In the genomic region with DNA sequence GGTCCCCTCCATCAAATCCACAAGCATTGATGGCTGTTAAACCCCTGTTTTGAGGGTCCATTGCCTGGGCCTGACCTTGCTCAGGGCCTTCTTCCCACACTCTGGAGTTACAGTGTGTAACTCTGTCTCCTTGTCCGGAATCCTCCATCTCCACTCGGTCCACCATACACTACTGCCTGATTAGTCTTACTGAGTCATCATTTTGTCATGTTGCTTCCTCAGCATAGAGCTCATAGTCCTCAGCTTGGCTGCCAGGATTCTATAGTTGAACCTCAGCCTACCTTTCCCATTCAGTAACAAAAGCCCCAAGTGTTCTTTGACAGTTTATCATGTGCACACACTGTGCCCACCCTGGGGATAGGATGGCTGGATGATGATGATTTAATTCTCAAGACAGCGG, we compare ENCODE assay signal across 22 cellular contexts.
DNase-seq lines count a peak whose midpoint lies in the region; ATAC-seq, FAIRE-seq and TF ChIP-seq lines count a peak whose summit lies in the region.
"Had no signal": no experiment of that assay in that cellular context is flagged by ENCODE, and none has a peak within 500 bp of the region (broad histone marks: within the 10 kb centered on the region; RNA-seq: fewer than 3 reads in every experiment).

No MANE protein-coding gene starts in this region.

- TF ChIP-seq CTCF in MCF 10A (IDR thresholded peaks at IDR 0.05; ENCODE audit: unreplicated experiment) (no peak), breast epithelium (IDR thresholded peaks at IDR 0.05) (no peak), foreskin keratinocyte (conservative IDR thresholded peaks at IDR 0.05) (no peak)

- peaks cover 6% of the 10 kb centered on the region for H3K36me3 Mint-ChIP-seq in MCF 10A (ENCODE audit: insufficient read depth, unreplicated experiment)

- no peak overlapping the region for H3K4me3 Mint-ChIP-seq in MCF 10A (ENCODE audit: unreplicated experiment)
- H3K4me3 Mint-ChIP-seq: activated T-cell treated with anti-CD3 and anti-CD28 coated beads, Interleukin-2, amount 50 U/mL, for 4 hours; CD8-positive, alpha-beta T cell; dendritic cell treated with granulocyte-macrophage colony-stimulating factor and Interleukin-4, amounts not matched to agents 40 ng/mL and 50 ng/mL, for 4 days; stimulated activated memory B cell treated with anti-CD40 and anti-IgM and Interleukin-4, amounts not matched to agents 10 μg/mL and 1 μg/mL and 100 μg/mL, for 72 hours had no signal

- peak; percentile 9 for FAIRE-seq in urothelium cell line (lab: Jason Lieb, UNC)
- FAIRE-seq: GM12892 had no signal

- no peak overlapping the region for H3K27ac ChIP-seq in breast epithelium
- peak overlapping the region; percentile 57 for H3K27ac ChIP-seq in angular gyrus (ENCODE audit: low read depth, low read length)
- no peak overlapping the region for H3K27ac ChIP-seq in foreskin keratinocyte
- H3K27ac ChIP-seq: adrenal gland, esophagus squamous epithelium, parathyroid adenoma, SK-N-MC, upper lobe of right lung had no signal

- no peaks in the 10 kb centered on the region for H3K27me3 Mint-ChIP-seq in MCF 10A (ENCODE audit: insufficient read depth, unreplicated experiment)
- H3K27me3 Mint-ChIP-seq: dendritic cell treated with granulocyte-macrophage colony-stimulating factor and Interleukin-4, amounts not matched to agents 40 ng/mL and 50 ng/mL, for 4 days; stimulated activated memory B cell treated with anti-CD40 and anti-IgM and Interleukin-4, amounts not matched to agents 10 μg/mL and 1 μg/mL and 100 μg/mL, for 72 hours had no signal

- H3K4me1 ChIP-seq in breast epithelium (no peaks in the 10 kb centered on the region), foreskin keratinocyte (no peaks in the 10 kb centered on the region)
- H3K4me1 ChIP-seq: esophagus squamous epithelium, parathyroid adenoma, upper lobe of right lung had no signal

- H3K27ac Mint-ChIP-seq in MCF 10A (ENCODE audit: low read depth, unreplicated experiment), result no peak overlapping the region
- H3K27ac Mint-ChIP-seq: CD8-positive, alpha-beta T cell; dendritic cell treated with granulocyte-macrophage colony-stimulating factor and Interleukin-4, amounts not matched to agents 40 ng/mL and 50 ng/mL, for 4 days; stimulated activated memory B cell treated with anti-CD40 and anti-IgM and Interleukin-4, amounts not matched to agents 10 μg/mL and 1 μg/mL and 100 μg/mL, for 72 hours had no signal

- no TSS peak for BruUV-seq in MCF 10A (replicated peaks; lab: Mats Ljungman, UMichigan)

- no peaks in the 10 kb centered on the region for H3K9me3 Mint-ChIP-seq in MCF 10A (ENCODE audit: unreplicated experiment)
- H3K9me3 Mint-ChIP-seq: activated T-cell treated with anti-CD3 and anti-CD28 coated beads, Interleukin-2, amount 50 U/mL, for 4 hours; CD8-positive, alpha-beta T cell; dendritic cell treated with granulocyte-macrophage colony-stimulating factor and Interleukin-4, amounts not matched to agents 40 ng/mL and 50 ng/mL, for 4 days; stimulated activated memory B cell treated with anti-CD40 and anti-IgM and Interleukin-4, amounts not matched to agents 10 μg/mL and 1 μg/mL and 100 μg/mL, for 72 hours had no signal

- no peaks in the 10 kb centered on the region for H3K36me3 ChIP-seq in breast epithelium

- POLR2A ChIA-PET in MCF 10A (lab: Yijun Ruan, JAX), result interaction anchor here (2.0 kb wide), 1 partner anchor 9 kb away, joined by 5 read pairs; no protein-coding TSS in a partner anchor

- H3K4me1 Mint-ChIP-seq in MCF 10A (ENCODE audit: insufficient read depth, unreplicated experiment), result peaks cover 17% of the 10 kb centered on the region
- H3K4me1 Mint-ChIP-seq: stimulated activated memory B cell treated with anti-CD40 and anti-IgM and Interleukin-4, amounts not matched to agents 10 μg/mL and 1 μg/mL and 100 μg/mL, for 72 hours had no signal

- ATAC-seq in foreskin keratinocyte, result peak; percentile 65
- no peak for ATAC-seq in Right ventricle myocardium superior (ENCODE audit: poor library complexity)
- ATAC-seq in HG03039 (IDR thresholded peaks at IDR 0.05; ENCODE audit: unreplicated experiment), result no peak
- ATAC-seq: activated T-cell treated with anti-CD3 and anti-CD28 coated beads, Interleukin-2, amount 50 U/mL, for 4 hours; CD8-positive, alpha-beta T cell; stimulated activated memory B cell treated with anti-CD40 and anti-IgM and Interleukin-4, amounts not matched to agents 10 μg/mL and 1 μg/mL and 100 μg/mL, for 72 hours; upper lobe of right lung had no signal

- DNase-seq in MCF 10A (ENCODE audit: unreplicated experiment), result peak; percentile 11
- no peak for DNase-seq in breast epithelium (ENCODE audit: low spot score in 2 of 2)
- DNase-seq in foreskin keratinocyte, result peak; percentile 13 to 35
- DNase-seq in urothelium cell line (ENCODE audit: low spot score), result no peak
- DNase-seq in Right ventricle myocardium superior, result no peak
- no peak for DNase-seq in COLO668 (lab: John Stamatoyannopoulos, UW; ENCODE audit: unreplicated experiment)
- DNase-seq: activated CD4-positive, alpha-beta T cell treated with anti-CD3 and anti-CD28 coated beads, Interleukin-2, amount 50 U/mL, for 4 hours; activated T-cell treated with anti-CD3 and anti-CD28 coated beads, Interleukin-2, amount 50 U/mL, for 4 hours; adrenal gland; CD8-positive, alpha-beta T cell; esophagus squamous epithelium; NCI-H187; NCI-H510A treated with DMSO at 0.1 percent for 48 hours; upper lobe of right lung had no signal

- CTCF ChIA-PET in MCF 10A (lab: Yijun Ruan, JAX), result interaction anchor here (0.6 to 0.9 kb wide), 3 partner anchors 9 to 15 kb away, joined by 3 to 4 read pairs (median 3); no protein-coding TSS in a partner anchor

- H3K9me3 ChIP-seq in breast epithelium, result no peaks in the 10 kb centered on the region
- H3K9me3 ChIP-seq: adrenal gland, esophagus squamous epithelium, upper lobe of right lung had no signal

- TF ChIP-seq POLR2A in breast epithelium (IDR thresholded peaks at IDR 0.05), result no peak

- H3K27me3 ChIP-seq in breast epithelium (no peaks in the 10 kb centered on the region), foreskin keratinocyte (no peaks in the 10 kb centered on the region)
- H3K27me3 ChIP-seq: adrenal gland, esophagus squamous epithelium, upper lobe of right lung had no signal

- H3K4me3 ChIP-seq in breast epithelium, result no peak overlapping the region
- H3K4me3 ChIP-seq: adrenal gland, esophagus squamous epithelium, SK-N-MC, smooth muscle cell, upper lobe of right lung had no signal

- intact Hi-C loops in MCF 10A (cut with micrococcal nuclease), result no loop called here
- intact Hi-C loops in breast epithelium (cut with DNase I; ENCODE audit: low total_unique reads), result no loop called here
- intact Hi-C loops in Right ventricle myocardium superior (cut with DNase I), result no loop called here

Comparison
In these comparisons a context has a peak if more than half of its experiments do, and no peak if none do; other contexts are left out.
1. DNase-seq: peak in MCF 10A (single experiment) and foreskin keratinocyte (2 of 2); none in breast epithelium (0 of 2), urothelium cell line (single experiment), Right ventricle myocardium superior (single experiment) and COLO668 (single experiment).